ENCODE assay signal across 8 cellular contexts in genomic region chr3:24963762-24964625, GRCh38.
DNase-seq lines count a peak whose midpoint lies in the region; ATAC-seq and TF ChIP-seq lines count a peak whose summit lies in the region.

No MANE protein-coding gene starts in this region.

- no peak overlapping the region for H3K4me3 ChIP-seq in AG09309 (ENCODE audit: control insufficient read depth, low read depth, low read length)

- H3K27ac Mint-ChIP-seq in stimulated activated effector memory CD8-positive, alpha-beta T cell treated with anti-CD3 and anti-CD28 coated beads, Interleukin-12 subunit alpha, Interleukin-12 subunit beta, amount 100 ng/mL, for 72 hours = no peak overlapping the region

- H3K4me1 Mint-ChIP-seq in stimulated activated effector memory CD8-positive, alpha-beta T cell treated with anti-CD3 and anti-CD28 coated beads, Interleukin-12 subunit alpha, Interleukin-12 subunit beta, amount 100 ng/mL, for 72 hours = no peaks in the 10 kb centered on the region

- peak; percentile 50 for TF ChIP-seq CTCF in AG09309 (IDR thresholded peaks at IDR 0.05; ENCODE audit: control insufficient read depth, insufficient read depth, low read depth, low read length, missing control alignments)

- H3K9me3 Mint-ChIP-seq in stimulated activated effector memory CD8-positive, alpha-beta T cell treated with anti-CD3 and anti-CD28 coated beads, Interleukin-12 subunit alpha, Interleukin-12 subunit beta, amount 100 ng/mL, for 72 hours = peaks cover 6% of the 10 kb centered on the region

- DNase-seq in AG09309 (ENCODE audit: low read depth) = no peak
- DNase-seq in SK-N-DZ (ENCODE audit: low spot score) = peak; percentile 50
- peak; percentile 49 for DNase-seq in inferior parietal cortex (ENCODE audit: extremely low spot score)
- DNase-seq in HPDE6-E6E7 (ENCODE audit: extremely low spot score) = no peak
- DNase-seq in stimulated activated effector memory CD8-positive, alpha-beta T cell treated with anti-CD3 and anti-CD28 coated beads, Interleukin-12 subunit alpha, Interleukin-12 subunit beta, amount 100 ng/mL, for 72 hours (ENCODE audit: low spot score in 2 of 2) = no peak

- H3K4me3 Mint-ChIP-seq in stimulated activated effector memory CD8-positive, alpha-beta T cell treated with anti-CD3 and anti-CD28 coated beads, Interleukin-12 subunit alpha, Interleukin-12 subunit beta, amount 100 ng/mL, for 72 hours = no peak overlapping the region

- ATAC-seq in GM19395 (IDR thresholded peaks at IDR 0.05; ENCODE audit: unreplicated experiment) (peak; percentile 61), GM18511 (IDR thresholded peaks at IDR 0.05; ENCODE audit: unreplicated experiment) (no peak), HG03354 (IDR thresholded peaks at IDR 0.05; ENCODE audit: poor library complexity, severe bottlenecking, unreplicated experiment) (no peak)
- no peak for ATAC-seq in stimulated activated effector memory CD8-positive, alpha-beta T cell treated with anti-CD3 and anti-CD28 coated beads, Interleukin-12 subunit alpha, Interleukin-12 subunit beta, amount 100 ng/mL, for 72 hours

- H3K36me3 Mint-ChIP-seq in stimulated activated effector memory CD8-positive, alpha-beta T cell treated with anti-CD3 and anti-CD28 coated beads, Interleukin-12 subunit alpha, Interleukin-12 subunit beta, amount 100 ng/mL, for 72 hours = no peaks in the 10 kb centered on the region

Comparison
In these comparisons a context has a peak if more than half of its experiments do, and no peak if none do; other contexts are left out.
1. DNase-seq: peak in SK-N-DZ (single experiment) and inferior parietal cortex (single experiment); none in AG09309 (single experiment), HPDE6-E6E7 (single experiment) and stimulated activated effector memory CD8-positive, alpha-beta T cell treated with anti-CD3 and anti-CD28 coated beads, Interleukin-12 subunit alpha, Interleukin-12 subunit beta, amount 100 ng/mL, for 72 hours (0 of 2).